Comparison of ENCODE assay signal across 11 cellular contexts in the genomic region with DNA sequence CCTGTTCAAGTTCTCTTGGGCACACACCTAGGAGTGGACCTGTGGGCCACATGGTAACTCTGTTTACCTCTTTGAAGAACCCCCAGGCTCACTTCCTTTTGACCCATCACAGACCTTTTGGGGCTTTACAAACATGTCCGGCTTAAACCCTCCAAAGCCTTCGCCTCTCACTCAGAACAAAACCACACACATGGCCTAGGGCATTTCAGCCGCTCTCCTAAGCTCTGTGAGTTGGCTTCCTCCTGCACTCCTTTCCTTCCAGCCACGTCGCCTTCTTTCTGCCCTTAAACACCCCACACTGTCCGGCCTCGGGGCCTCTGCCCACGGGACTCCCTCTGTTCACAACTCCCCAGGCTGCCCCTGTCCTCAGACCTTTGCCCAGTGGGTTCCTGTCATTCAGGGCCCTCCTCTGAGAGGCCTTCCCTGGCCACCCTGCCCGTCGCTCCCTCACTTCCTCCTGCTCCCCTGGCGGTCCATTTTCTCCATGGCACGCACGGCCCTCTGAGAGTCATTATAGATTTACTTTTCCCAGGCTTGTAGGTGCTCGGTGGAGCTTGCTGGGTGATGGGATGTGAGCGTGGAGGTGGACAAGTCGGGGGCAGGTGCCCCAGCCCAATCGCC. TPM values are rescaled to one million over a fixed set of nuclear protein-coding genes. Genes with fewer than 3 reads are reported as not detected.
DNase-seq lines count a peak whose midpoint lies in the region; ATAC-seq, FAIRE-seq and TF ChIP-seq lines count a peak whose summit lies in the region.
"Had no signal": no experiment of that assay in that cellular context is flagged by ENCODE, and none has a peak within 500 bp of the region (broad histone marks: within the 10 kb centered on the region; RNA-seq: fewer than 3 reads in every experiment).

No MANE protein-coding gene starts in this region.

- DNase-seq in right lobe of liver: no peak
- no peak for DNase-seq in HepG2 (ENCODE audit: low spot score)
- peak; percentile 41 for DNase-seq in OCI-LY7 (ENCODE audit: low spot score)
- DNase-seq in left lobe of liver (ENCODE audit: low spot score): no peak
- no peak for DNase-seq in upper lobe of right lung
- no peak for DNase-seq in NCI-H226
- DNase-seq: activated CD8-positive, alpha-beta memory T cell treated with anti-CD3 and anti-CD28 coated beads, Interleukin-2, amount 50 U/mL, for 4 hours had no signal

- no peak for TF ChIP-seq RAD21 in HepG2 (CRISPR knock-in tag; IDR thresholded peaks at IDR 0.05)

- FAIRE-seq in HepG2 (lab: Jason Lieb, UNC): no peak
- FAIRE-seq: urothelium cell line had no signal

- ATAC-seq in right lobe of liver: peak in 3 of 4 donors; percentile 5 to 22 (median 7)
- ATAC-seq in HepG2: no peak
- peak; percentile 13 for ATAC-seq in left lobe of liver
- peak; percentile 4 for ATAC-seq in upper lobe of right lung
- no peak for ATAC-seq in GM18498 (IDR thresholded peaks at IDR 0.05; ENCODE audit: unreplicated experiment)
- ATAC-seq in GM18520 (IDR thresholded peaks at IDR 0.05; ENCODE audit: unreplicated experiment): no peak

- H3K36me3 ChIP-seq in right lobe of liver: peaks cover 0 to 20% (median 4%) of the 10 kb centered on the region in 4 donors
- peaks cover 10 to 26% of the 10 kb centered on the region in 2 experiments; a peak in 4 of 5 replicates for H3K36me3 ChIP-seq in HepG2 (replicated peaks in 1 of 2; ENCODE audit: control insufficient read depth in 1 of 2, insufficient read depth in 2 of 2, low read length in 2 of 2)
- peaks cover 91% of the 10 kb centered on the region for H3K36me3 ChIP-seq in OCI-LY7 (ENCODE audit: insufficient read depth, low read length)
- peaks cover 24% of the 10 kb centered on the region for H3K36me3 ChIP-seq in upper lobe of right lung

- CTCF ChIA-PET in HepG2 (lab: Yijun Ruan, JAX; ENCODE audit: low intra/inter-chr PET ratio, low total read pairs): no interaction called here
- CTCF ChIA-PET in OCI-LY7 (lab: Charles Lee; ENCODE audit: unreplicated experiment): interaction anchor here (0.8 to 1.4 kb wide), 3 partner anchors 9 to 98 kb away, joined by 3 read pairs; a partner anchor contains a TSS

- H3K27me3 ChIP-seq in right lobe of liver (no peaks in the 10 kb centered on the region), HepG2 (ENCODE audit: control insufficient read depth in 1 of 2, insufficient read depth in 2 of 2, low read length in 2 of 2) (peaks cover under 1 to 5% of the 10 kb centered on the region in 2 experiments; a peak in 1 of 5 replicates), upper lobe of right lung (no peaks in the 10 kb centered on the region)
- H3K27me3 ChIP-seq: ascending aorta had no signal

- H3K4me3 ChIP-seq in right lobe of liver: peak overlapping the region in 2 of 3 donors; percentile 20 to 35
- no peak overlapping the region for H3K4me3 ChIP-seq in HepG2 (replicated peaks in 1 of 3; ENCODE audit: insufficient read depth in 1 of 3, low read depth in 2 of 3, low read length in 3 of 3)
- H3K4me3 ChIP-seq in OCI-LY7 (ENCODE audit: low read depth, low read length, poor library complexity, severe bottlenecking): peak overlapping the region; percentile 77
- peak overlapping the region; percentile 59 for H3K4me3 ChIP-seq in upper lobe of right lung

- H4K20me1 ChIP-seq in HepG2 (ENCODE audit: insufficient read depth, low read length) (no peaks in the 10 kb centered on the region), OCI-LY7 (ENCODE audit: insufficient read depth, low read length) (no peaks in the 10 kb centered on the region)

- H3K9ac ChIP-seq in HepG2 (ENCODE audit: insufficient read depth, low read depth, low read length): no peak overlapping the region

- H3K4me2 ChIP-seq in HepG2 (ENCODE audit: low read depth, low read length) (no peak overlapping the region), OCI-LY7 (ENCODE audit: low read length) (peak overlapping the region; percentile 100)

- TF ChIP-seq CTCF in right lobe of liver (IDR thresholded peaks at IDR 0.05) (no peak), HepG2 (CRISPR knock-in tag; IDR thresholded peaks at IDR 0.05) (no peak), OCI-LY7 (conservative IDR thresholded peaks at IDR 0.05; ENCODE audit: low read length) (peak; percentile 36; the same call in 1 of the 2 replicates), upper lobe of right lung (IDR thresholded peaks at IDR 0.05) (no peak)

- H3K9me2 ChIP-seq in OCI-LY7 (ENCODE audit: insufficient read depth, low read length): no peaks in the 10 kb centered on the region

- H3K27ac ChIP-seq in right lobe of liver (peak overlapping the region in 2 of 3 donors; percentile 71 to 88), HepG2 (ENCODE audit: extremely low read length, insufficient read depth, low read length) (no peak overlapping the region), OCI-LY7 (ENCODE audit: low read depth, low read length, poor library complexity, severe bottlenecking) (peak overlapping the region; percentile 95), upper lobe of right lung (no peak overlapping the region)
- H3K27ac ChIP-seq: ascending aorta had no signal

- in situ Hi-C loops in HepG2 (cut with HindIII; ENCODE audit: extremely low pct_ligation_motif_present, low pct_unique_long_range_greater_than_20kb): no loop called here

- WGBS in right lobe of liver (ENCODE audit: insufficient coverage, low coverage, low lambda C conversion rate, missing lambda C conversion rate): 72% methylated on average over 12 of the region's 17 CpGs
- 83% methylated on average over 17 of the region's 17 CpGs for WGBS in HepG2 (ENCODE audit: low lambda C conversion rate)

- H3K9me3 ChIP-seq in right lobe of liver: no peaks in the 10 kb centered on the region
- no peaks in the 10 kb centered on the region for H3K9me3 ChIP-seq in HepG2 (ENCODE audit: low read length)
- no peaks in the 10 kb centered on the region for H3K9me3 ChIP-seq in OCI-LY7 (ENCODE audit: low read length)
- H3K9me3 ChIP-seq in upper lobe of right lung: no peaks in the 10 kb centered on the region
- H3K9me3 ChIP-seq: ascending aorta had no signal

- intact Hi-C loops in right lobe of liver (cut with DNase I) (no loop called here), HepG2 (cut with micrococcal nuclease; ENCODE audit: unreplicated experiment) (no loop called here), OCI-LY7 (cut with micrococcal nuclease; ENCODE audit: unreplicated experiment) (loop anchor here (1.0 to 10.0 kb wide), 5 partner anchors 47 to 607 kb away; a partner anchor contains a TSS), upper lobe of right lung (cut with DNase I) (no loop called here)

- BruUV-seq in HepG2 (replicated peaks; lab: Mats Ljungman, UMichigan) (no TSS peak), OCI-LY7 (replicated peaks; lab: Mats Ljungman, UMichigan) (no TSS peak)

- TF ChIP-seq EP300 in HepG2 (IDR thresholded peaks at IDR 0.05; ENCODE audit: low read depth in 2 of 2, low read length in 2 of 2): no peak
- no peak for TF ChIP-seq EP300 in HepG2 (CRISPR knock-in tag; IDR thresholded peaks at IDR 0.05; ENCODE audit: borderline replicate concordance)

- H2AFZ ChIP-seq in HepG2 (ENCODE audit: low read length) (no peak overlapping the region), OCI-LY7 (ENCODE audit: low read length) (no peak overlapping the region)

- POLR2A ChIA-PET in HepG2 (lab: Yijun Ruan, JAX): no interaction called here
- POLR2A ChIA-PET in OCI-LY7 (lab: Charles Lee): interaction anchor here (1.2 to 4.3 kb wide), 7 partner anchors 8 to 150 kb away, joined by 3 to 24 read pairs (median 4); a partner anchor contains a TSS

- no peaks in the 10 kb centered on the region for H3K4me1 ChIP-seq in right lobe of liver
- H3K4me1 ChIP-seq in HepG2 (ENCODE audit: insufficient read depth, low read length): peaks cover 13% of the 10 kb centered on the region
- H3K4me1 ChIP-seq in OCI-LY7 (ENCODE audit: insufficient read depth, low read length, poor library complexity, severe bottlenecking): peaks cover 78% of the 10 kb centered on the region
- H3K4me1 ChIP-seq in upper lobe of right lung: no peaks in the 10 kb centered on the region
- H3K4me1 ChIP-seq: ascending aorta had no signal

- no peaks in the 10 kb centered on the region for H3K79me2 ChIP-seq in HepG2 (ENCODE audit: insufficient read depth, low read length)
- H3K79me2 ChIP-seq in OCI-LY7 (ENCODE audit: insufficient read depth, low read depth, low read length): peaks cover 35% of the 10 kb centered on the region

- TF ChIP-seq POLR2A in right lobe of liver (IDR thresholded peaks at IDR 0.05): no peak
- TF ChIP-seq POLR2A in HepG2 (IDR thresholded peaks at IDR 0.05; ENCODE audit: insufficient read depth in 1 of 2, low read depth in 2 of 2, low read length in 2 of 2): no peak

RNA-seq across cellular contexts. Expression of a gene that starts 1.9 kb away (rescaled TPM):
- 1 to 10 TPM; 2.5 to 6.6 (median 3.9) TPM for total RNA-seq in right lobe of liver
- 0.48 and 1.4 TPM in 2 replicates for total RNA-seq in HepG2 (2016; rRNA removed; fragmentation: Illumina TruSeq; extraction: Trizol)
- total RNA-seq in HepG2 (2016; cell fraction: cytosol; rRNA removed; fragmentation: Illumina TruSeq; extraction: Trizol; ENCODE audit: low read depth): 0.44 and 0.51 TPM in 2 replicates
- total RNA-seq in HepG2 (2016; cell fraction: insoluble cytoplasmic fraction; rRNA removed; fragmentation: Illumina TruSeq; extraction: Trizol): 0.40 and 1.6 TPM in 2 replicates
- 0.43 and 0.52 TPM in 2 replicates for total RNA-seq in HepG2 (2016; cell fraction: membrane; rRNA removed; fragmentation: Illumina TruSeq; extraction: Trizol)
- total RNA-seq in HepG2 (2016; cell fraction: nucleus; rRNA removed; fragmentation: Illumina TruSeq; extraction: Trizol): 3.1 and 3.4 TPM in 2 replicates
- polyA plus RNA-seq in HepG2 (2011; rRNA removed): 1.5 and 1.7 TPM in 2 replicates
- 0.45 and 0.52 TPM in 2 replicates for polyA plus RNA-seq in HepG2 (2011; cell fraction: cytosol; rRNA removed)
- 11.5 and 16.7 TPM in 2 replicates for polyA plus RNA-seq in HepG2 (2011; cell fraction: nucleus; rRNA removed)
- 0.60 and 1.5 TPM in 2 replicates for polyA plus RNA-seq in HepG2 (2012)
- polyA plus RNA-seq in HepG2 (2016; cell fraction: cytosol; fragmentation: Illumina TruSeq; extraction: Trizol; ENCODE audit: low read depth): 0.17 and 0.23 TPM in 2 replicates
- 0.77 and 0.99 TPM in 2 replicates for polyA plus RNA-seq in HepG2 (2016; cell fraction: insoluble cytoplasmic fraction; fragmentation: Illumina TruSeq; extraction: Trizol; ENCODE audit: low read depth)
- polyA plus RNA-seq in HepG2 (2016; cell fraction: membrane; fragmentation: Illumina TruSeq; extraction: Trizol; ENCODE audit: low read depth): 0.26 and 0.50 TPM in 2 replicates
- 7.2 and 8.3 TPM in 2 replicates for polyA plus RNA-seq in HepG2 (2016; cell fraction: nucleus; fragmentation: Illumina TruSeq; extraction: Trizol; ENCODE audit: insufficient read depth, low read depth)
- polyA minus RNA-seq in HepG2 (2011; rRNA and poly(A)+ RNA removed; ENCODE audit: low replicate concordance): 3.4 and 4.3 TPM in 2 replicates
- not detected in 2 replicates for polyA minus RNA-seq in HepG2 (2011; cell fraction: cytosol; rRNA and poly(A)+ RNA removed)
- polyA minus RNA-seq in HepG2 (2011; cell fraction: nucleus; rRNA and poly(A)+ RNA removed): 4.4 and 4.8 TPM in 2 replicates
- 186 and 197 TPM in 2 replicates for total RNA-seq in OCI-LY7 (2014; rRNA removed; shearing (Covaris generic))
- 260 and 268 TPM in 2 replicates for total RNA-seq in OCI-LY7 (2022)
- 3.2 TPM for total RNA-seq in left lobe of liver
- 45.6 TPM for total RNA-seq in upper lobe of right lung

RNA-seq across cellular contexts. Expression of a gene that starts 9.1 kb away (rescaled TPM):
- 10 to 100 TPM; 35.1 to 64.8 (median 47.9) TPM for total RNA-seq in right lobe of liver
- total RNA-seq in HepG2 (2016; rRNA removed; fragmentation: Illumina TruSeq; extraction: Trizol): 62.8 and 83.0 TPM in 2 replicates
- total RNA-seq in HepG2 (2016; cell fraction: cytosol; rRNA removed; fragmentation: Illumina TruSeq; extraction: Trizol; ENCODE audit: low read depth): 9.4 and 10.4 TPM in 2 replicates
- total RNA-seq in HepG2 (2016; cell fraction: insoluble cytoplasmic fraction; rRNA removed; fragmentation: Illumina TruSeq; extraction: Trizol): 68.8 and 106 TPM in 2 replicates
- total RNA-seq in HepG2 (2016; cell fraction: membrane; rRNA removed; fragmentation: Illumina TruSeq; extraction: Trizol): 20.1 and 24.5 TPM in 2 replicates
- total RNA-seq in HepG2 (2016; cell fraction: nucleus; rRNA removed; fragmentation: Illumina TruSeq; extraction: Trizol): 56.7 and 63.3 TPM in 2 replicates
- polyA plus RNA-seq in HepG2 (2011; rRNA removed): 99.5 and 105 TPM in 2 replicates
- polyA plus RNA-seq in HepG2 (2011; cell fraction: cytosol; rRNA removed): 84.0 and 131 TPM in 2 replicates
- 340 and 476 TPM in 2 replicates for polyA plus RNA-seq in HepG2 (2011; cell fraction: nucleus; rRNA removed)
- polyA plus RNA-seq in HepG2 (2012): 39.9 and 70.4 TPM in 2 replicates
- polyA plus RNA-seq in HepG2 (2016; cell fraction: cytosol; fragmentation: Illumina TruSeq; extraction: Trizol; ENCODE audit: low read depth): 12.3 and 13.1 TPM in 2 replicates
- 84.7 and 86.0 TPM in 2 replicates for polyA plus RNA-seq in HepG2 (2016; cell fraction: insoluble cytoplasmic fraction; fragmentation: Illumina TruSeq; extraction: Trizol; ENCODE audit: low read depth)
- polyA plus RNA-seq in HepG2 (2016; cell fraction: membrane; fragmentation: Illumina TruSeq; extraction: Trizol; ENCODE audit: low read depth): 20.4 and 21.8 TPM in 2 replicates
- 142 and 157 TPM in 2 replicates for polyA plus RNA-seq in HepG2 (2016; cell fraction: nucleus; fragmentation: Illumina TruSeq; extraction: Trizol; ENCODE audit: insufficient read depth, low read depth)
- polyA minus RNA-seq in HepG2 (2011; rRNA and poly(A)+ RNA removed; ENCODE audit: low replicate concordance): 101 and 102 TPM in 2 replicates
- 45.9 and 55.5 TPM in 2 replicates for polyA minus RNA-seq in HepG2 (2011; cell fraction: cytosol; rRNA and poly(A)+ RNA removed)
- polyA minus RNA-seq in HepG2 (2011; cell fraction: nucleus; rRNA and poly(A)+ RNA removed): 103 and 117 TPM in 2 replicates
- total RNA-seq in OCI-LY7 (2014; rRNA removed; shearing (Covaris generic)): 216 and 224 TPM in 2 replicates
- 145 and 169 TPM in 2 replicates for total RNA-seq in OCI-LY7 (2022)
- total RNA-seq in left lobe of liver: 43.2 TPM
- total RNA-seq in upper lobe of right lung: 61.6 TPM

RNA-seq across cellular contexts. Expression of a gene that starts 10.3 kb away (rescaled TPM):
- total RNA-seq in right lobe of liver: 10 to 100 TPM in 4 of 6 experiments, 1 to 10 TPM in 2; 3.7 to 24.0 (median 13.6) TPM
- 17.7 and 21.1 TPM in 2 replicates for total RNA-seq in HepG2 (2016; rRNA removed; fragmentation: Illumina TruSeq; extraction: Trizol)
- 6.1 and 8.5 TPM in 2 replicates for total RNA-seq in HepG2 (2016; cell fraction: cytosol; rRNA removed; fragmentation: Illumina TruSeq; extraction: Trizol; ENCODE audit: low read depth)
- 14.8 and 20.5 TPM in 2 replicates for total RNA-seq in HepG2 (2016; cell fraction: insoluble cytoplasmic fraction; rRNA removed; fragmentation: Illumina TruSeq; extraction: Trizol)
- 10.1 and 15.4 TPM in 2 replicates for total RNA-seq in HepG2 (2016; cell fraction: membrane; rRNA removed; fragmentation: Illumina TruSeq; extraction: Trizol)
- total RNA-seq in HepG2 (2016; cell fraction: nucleus; rRNA removed; fragmentation: Illumina TruSeq; extraction: Trizol): 15.8 and 17.5 TPM in 2 replicates
- 31.3 and 38.4 TPM in 2 replicates for polyA plus RNA-seq in HepG2 (2011; rRNA removed)
- polyA plus RNA-seq in HepG2 (2011; cell fraction: cytosol; rRNA removed): 16.0 and 26.2 TPM in 2 replicates
- polyA plus RNA-seq in HepG2 (2011; cell fraction: nucleus; rRNA removed): 208 and 260 TPM in 2 replicates
- polyA plus RNA-seq in HepG2 (2012): 13.5 and 20.9 TPM in 2 replicates
- polyA plus RNA-seq in HepG2 (2016; cell fraction: cytosol; fragmentation: Illumina TruSeq; extraction: Trizol; ENCODE audit: low read depth): 9.0 and 11.5 TPM in 2 replicates
- 21.0 and 30.6 TPM in 2 replicates for polyA plus RNA-seq in HepG2 (2016; cell fraction: insoluble cytoplasmic fraction; fragmentation: Illumina TruSeq; extraction: Trizol; ENCODE audit: low read depth)
- 14.1 and 15.2 TPM in 2 replicates for polyA plus RNA-seq in HepG2 (2016; cell fraction: membrane; fragmentation: Illumina TruSeq; extraction: Trizol; ENCODE audit: low read depth)
- 62.3 and 63.3 TPM in 2 replicates for polyA plus RNA-seq in HepG2 (2016; cell fraction: nucleus; fragmentation: Illumina TruSeq; extraction: Trizol; ENCODE audit: insufficient read depth, low read depth)
- polyA minus RNA-seq in HepG2 (2011; rRNA and poly(A)+ RNA removed; ENCODE audit: low replicate concordance): 26.3 and 38.9 TPM in 2 replicates
- polyA minus RNA-seq in HepG2 (2011; cell fraction: cytosol; rRNA and poly(A)+ RNA removed): 12.7 and 14.1 TPM in 2 replicates
- 49.5 and 52.4 TPM in 2 replicates for polyA minus RNA-seq in HepG2 (2011; cell fraction: nucleus; rRNA and poly(A)+ RNA removed)
- 38.8 and 41.4 TPM in 2 replicates for total RNA-seq in OCI-LY7 (2014; rRNA removed; shearing (Covaris generic))
- total RNA-seq in OCI-LY7 (2022): 58.0 and 78.9 TPM in 2 replicates
- 5.3 TPM for total RNA-seq in left lobe of liver
- 59.1 TPM for total RNA-seq in upper lobe of right lung

RNA-seq across cellular contexts. Expression of a gene that starts 34.3 kb away (rescaled TPM):
- 1 to 10 TPM; 1.1 to 4.6 (median 3.1) TPM for total RNA-seq in right lobe of liver
- total RNA-seq in HepG2 (2016; rRNA removed; fragmentation: Illumina TruSeq; extraction: Trizol): 15.7 and 37.3 TPM in 2 replicates
- 6.9 and 9.3 TPM in 2 replicates for total RNA-seq in HepG2 (2016; cell fraction: cytosol; rRNA removed; fragmentation: Illumina TruSeq; extraction: Trizol; ENCODE audit: low read depth)
- 12.8 and 37.5 TPM in 2 replicates for total RNA-seq in HepG2 (2016; cell fraction: insoluble cytoplasmic fraction; rRNA removed; fragmentation: Illumina TruSeq; extraction: Trizol)
- 12.9 and 15.2 TPM in 2 replicates for total RNA-seq in HepG2 (2016; cell fraction: membrane; rRNA removed; fragmentation: Illumina TruSeq; extraction: Trizol)
- 33.8 and 39.3 TPM in 2 replicates for total RNA-seq in HepG2 (2016; cell fraction: nucleus; rRNA removed; fragmentation: Illumina TruSeq; extraction: Trizol)
- 27.0 and 30.9 TPM in 2 replicates for polyA plus RNA-seq in HepG2 (2011; rRNA removed)
- 14.1 and 18.1 TPM in 2 replicates for polyA plus RNA-seq in HepG2 (2011; cell fraction: cytosol; rRNA removed)
- 167 and 276 TPM in 2 replicates for polyA plus RNA-seq in HepG2 (2011; cell fraction: nucleus; rRNA removed)
- 16.5 and 21.1 TPM in 2 replicates for polyA plus RNA-seq in HepG2 (2012)
- polyA plus RNA-seq in HepG2 (2016; cell fraction: cytosol; fragmentation: Illumina TruSeq; extraction: Trizol; ENCODE audit: low read depth): 7.2 and 8.7 TPM in 2 replicates
- polyA plus RNA-seq in HepG2 (2016; cell fraction: insoluble cytoplasmic fraction; fragmentation: Illumina TruSeq; extraction: Trizol; ENCODE audit: low read depth): 16.0 and 21.2 TPM in 2 replicates
- polyA plus RNA-seq in HepG2 (2016; cell fraction: membrane; fragmentation: Illumina TruSeq; extraction: Trizol; ENCODE audit: low read depth): 11.4 and 15.4 TPM in 2 replicates
- 72.9 and 77.5 TPM in 2 replicates for polyA plus RNA-seq in HepG2 (2016; cell fraction: nucleus; fragmentation: Illumina TruSeq; extraction: Trizol; ENCODE audit: insufficient read depth, low read depth)
- 30.4 and 47.5 TPM in 2 replicates for polyA minus RNA-seq in HepG2 (2011; rRNA and poly(A)+ RNA removed; ENCODE audit: low replicate concordance)
- polyA minus RNA-seq in HepG2 (2011; cell fraction: cytosol; rRNA and poly(A)+ RNA removed): 13.2 and 16.4 TPM in 2 replicates
- polyA minus RNA-seq in HepG2 (2011; cell fraction: nucleus; rRNA and poly(A)+ RNA removed): 42.1 and 43.0 TPM in 2 replicates
- 11.7 and 17.4 TPM in 2 replicates for total RNA-seq in OCI-LY7 (2014; rRNA removed; shearing (Covaris generic))
- 21.3 and 22.0 TPM in 2 replicates for total RNA-seq in OCI-LY7 (2022)
- 1.7 TPM for total RNA-seq in left lobe of liver
- 34.6 TPM for total RNA-seq in upper lobe of right lung

RNA-seq across cellular contexts. Expression of a gene that starts 46.7 kb away (rescaled TPM):
- total RNA-seq in right lobe of liver (10 to 100 TPM; 22.1 to 55.4 (median 39.2) TPM), HepG2 (2016; rRNA removed; fragmentation: Illumina TruSeq; extraction: Trizol) (6.4 and 21.2 TPM in 2 replicates), OCI-LY7 (2022) (104 and 113 TPM in 2 replicates), left lobe of liver (69.0 TPM), upper lobe of right lung (76.3 TPM)
- 25.5 and 27.8 TPM in 2 replicates for total RNA-seq in HepG2 (2016; cell fraction: cytosol; rRNA removed; fragmentation: Illumina TruSeq; extraction: Trizol; ENCODE audit: low read depth)
- 7.4 and 21.9 TPM in 2 replicates for total RNA-seq in HepG2 (2016; cell fraction: insoluble cytoplasmic fraction; rRNA removed; fragmentation: Illumina TruSeq; extraction: Trizol)
- 15.5 and 19.0 TPM in 2 replicates for total RNA-seq in HepG2 (2016; cell fraction: membrane; rRNA removed; fragmentation: Illumina TruSeq; extraction: Trizol)
- 20.2 and 30.4 TPM in 2 replicates for total RNA-seq in HepG2 (2016; cell fraction: nucleus; rRNA removed; fragmentation: Illumina TruSeq; extraction: Trizol)
- polyA plus RNA-seq in HepG2 (2011; rRNA removed): 40.9 and 42.5 TPM in 2 replicates
- polyA plus RNA-seq in HepG2 (2011; cell fraction: cytosol; rRNA removed): 9.5 and 15.2 TPM in 2 replicates
- polyA plus RNA-seq in HepG2 (2011; cell fraction: nucleus; rRNA removed): 123 and 139 TPM in 2 replicates
- polyA plus RNA-seq in HepG2 (2012): 23.0 and 27.4 TPM in 2 replicates
- polyA plus RNA-seq in HepG2 (2016; cell fraction: cytosol; fragmentation: Illumina TruSeq; extraction: Trizol; ENCODE audit: low read depth): 5.1 and 5.6 TPM in 2 replicates
- polyA plus RNA-seq in HepG2 (2016; cell fraction: insoluble cytoplasmic fraction; fragmentation: Illumina TruSeq; extraction: Trizol; ENCODE audit: low read depth): 11.6 and 13.7 TPM in 2 replicates
- 9.2 and 10.8 TPM in 2 replicates for polyA plus RNA-seq in HepG2 (2016; cell fraction: membrane; fragmentation: Illumina TruSeq; extraction: Trizol; ENCODE audit: low read depth)
- polyA plus RNA-seq in HepG2 (2016; cell fraction: nucleus; fragmentation: Illumina TruSeq; extraction: Trizol; ENCODE audit: insufficient read depth, low read depth): 87.5 and 114 TPM in 2 replicates
- polyA minus RNA-seq in HepG2 (2011; rRNA and poly(A)+ RNA removed; ENCODE audit: low replicate concordance): 19.8 and 23.5 TPM in 2 replicates
- polyA minus RNA-seq in HepG2 (2011; cell fraction: cytosol; rRNA and poly(A)+ RNA removed): 8.1 and 15.7 TPM in 2 replicates
- polyA minus RNA-seq in HepG2 (2011; cell fraction: nucleus; rRNA and poly(A)+ RNA removed): 24.2 and 37.9 TPM in 2 replicates
- 63.2 and 92.8 TPM in 2 replicates for total RNA-seq in OCI-LY7 (2014; rRNA removed; shearing (Covaris generic))

Comparison
In these comparisons a context has a peak if more than half of its experiments do, and no peak if none do; other contexts are left out.
1. ATAC-seq: peak in right lobe of liver (3 of 4), left lobe of liver (single experiment) and upper lobe of right lung (single experiment); none in HepG2 (single experiment), GM18498 (single experiment) and GM18520 (single experiment).
2. H3K27ac ChIP-seq: peak in right lobe of liver (2 of 3) and OCI-LY7 (single experiment); none in HepG2 (single experiment) and upper lobe of right lung (single experiment).
3. H3K4me3 ChIP-seq: peak in right lobe of liver (2 of 3), OCI-LY7 (single experiment) and upper lobe of right lung (single experiment); none in HepG2 (0 of 3).